Comparison of ENCODE assay signal across 18 cellular contexts in genomic region chr3:156892701-156893100, GRCh38.
DNase-seq lines count a peak whose midpoint lies in the region; TF ChIP-seq lines count a peak whose summit lies in the region.
"Had no signal": no experiment of that assay in that cellular context is flagged by ENCODE, and none has a peak within 500 bp of the region (broad histone marks: within the 10 kb centered on the region; RNA-seq: fewer than 3 reads in every experiment).

No MANE protein-coding gene starts in this region.

- no peak overlapping the region for H3K14ac ChIP-seq in trophoblast cell (ENCODE audit: low read length)

- H2AFZ ChIP-seq in trophoblast cell (ENCODE audit: insufficient read depth, low read length, poor library complexity) = no peak overlapping the region

- no peaks in the 10 kb centered on the region for H3K79me2 ChIP-seq in trophoblast cell (ENCODE audit: control insufficient read depth, insufficient read depth, low read length, poor library complexity)

- H2BK12ac ChIP-seq in trophoblast cell (ENCODE audit: low read length) = no peak overlapping the region

- no peaks in the 10 kb centered on the region for H3K79me1 ChIP-seq in trophoblast cell (ENCODE audit: low read length)

- no peak overlapping the region for H2AK5ac ChIP-seq in trophoblast cell (ENCODE audit: low read length)

- no peaks in the 10 kb centered on the region for H3K36me3 ChIP-seq in trophoblast cell (ENCODE audit: control insufficient read depth in 1 of 2, insufficient read depth in 2 of 2, low read length in 2 of 2)
- H3K36me3 ChIP-seq: right atrium auricular region had no signal

- H3K18ac ChIP-seq in trophoblast cell (ENCODE audit: low read length) = no peak overlapping the region

- no peak overlapping the region for H2BK5ac ChIP-seq in trophoblast cell (ENCODE audit: low read depth, low read length, poor library complexity)

- WGBS in trophoblast cell (ENCODE audit: extremely low coverage, insufficient coverage, insufficient read length) = no CpG with 5 or more reads among the region's 1 CpG

- no peaks in the 10 kb centered on the region for H3K9me3 ChIP-seq in trophoblast cell (ENCODE audit: insufficient read depth, low read depth, low read length)
- H3K9me3 ChIP-seq: body of pancreas had no signal

- DNase-seq in GM04503 (ENCODE audit: low read depth) = peak; percentile 58
- peak; percentile 52 for DNase-seq in NCI-H226
- peak; percentile 9 for DNase-seq in choroid plexus epithelial cell (ENCODE audit: low read depth)
- DNase-seq in trophoblast cell = peak; percentile 0 to 44
- DNase-seq in islet precursor cell = no peak
- no peak for DNase-seq in GM19238 (ENCODE audit: insufficient read length, low spot score)
- no peak for DNase-seq in dedifferentiated amniotic fluid mesenchymal stem cell (ENCODE audit: extremely low spot score)
- DNase-seq: activated CD4-positive, alpha-beta memory T cell treated with anti-CD3 and anti-CD28 coated beads, Interleukin-2, amount 10 ng/mL, durations not matched to agents 7 days and 5 days; body of pancreas; CD8-positive, alpha-beta T cell; effector memory CD8-positive, alpha-beta T cell; H9; MM.1S; naive thymus-derived CD8-positive, alpha-beta T cell; NCI-H345; RPMI8226; T-helper 9 cell had no signal

- no peak overlapping the region for H3K9ac ChIP-seq in trophoblast cell (ENCODE audit: low read length)

- no peak overlapping the region for H4K8ac ChIP-seq in trophoblast cell (ENCODE audit: low read depth, low read length)

- H3K4me3 ChIP-seq in choroid plexus epithelial cell (ENCODE audit: low read depth, low read length) (no peak overlapping the region), trophoblast cell (ENCODE audit: low read depth, low read length) (no peak overlapping the region)
- H3K4me3 ChIP-seq: body of pancreas, right atrium auricular region had no signal

- no peak overlapping the region for H3K4ac ChIP-seq in trophoblast cell (ENCODE audit: low read depth, low read length)

- no peaks in the 10 kb centered on the region for H3K27me3 ChIP-seq in trophoblast cell (ENCODE audit: insufficient read depth, low read length)
- H3K27me3 ChIP-seq: body of pancreas, right atrium auricular region had no signal

- H2BK120ac ChIP-seq in trophoblast cell (ENCODE audit: insufficient read depth, low read length, poor library complexity) = no peak overlapping the region

- no peak overlapping the region for H4K91ac ChIP-seq in trophoblast cell (ENCODE audit: low read depth, low read length)

- no peaks in the 10 kb centered on the region for H3K4me1 ChIP-seq in trophoblast cell (ENCODE audit: control insufficient read depth in 1 of 2, insufficient read depth in 2 of 2, low read length in 2 of 2)
- H3K4me1 ChIP-seq: body of pancreas, right atrium auricular region had no signal

- H3K27ac ChIP-seq in trophoblast cell (ENCODE audit: low read depth, low read length) = no peak overlapping the region
- H3K27ac ChIP-seq: body of pancreas, right atrium auricular region had no signal

- no peak overlapping the region for H3K4me2 ChIP-seq in trophoblast cell (ENCODE audit: low read length)

- TF ChIP-seq CTCF in choroid plexus epithelial cell (conservative IDR thresholded peaks at IDR 0.05; ENCODE audit: low read depth, low read length) = no peak

- H3K23ac ChIP-seq in trophoblast cell (ENCODE audit: low read length) = no peak overlapping the region

- H4K12ac ChIP-seq in trophoblast cell (ENCODE audit: low read depth, low read length) = no peak overlapping the region

Comparison
In these comparisons a context has a peak if more than half of its experiments do, and no peak if none do; other contexts are left out.
1. DNase-seq: peak in GM04503 (single experiment), NCI-H226 (single experiment), choroid plexus epithelial cell (single experiment) and trophoblast cell (2 of 2); none in islet precursor cell (single experiment), GM19238 (single experiment) and dedifferentiated amniotic fluid mesenchymal stem cell (single experiment).